In the genomic region with DNA sequence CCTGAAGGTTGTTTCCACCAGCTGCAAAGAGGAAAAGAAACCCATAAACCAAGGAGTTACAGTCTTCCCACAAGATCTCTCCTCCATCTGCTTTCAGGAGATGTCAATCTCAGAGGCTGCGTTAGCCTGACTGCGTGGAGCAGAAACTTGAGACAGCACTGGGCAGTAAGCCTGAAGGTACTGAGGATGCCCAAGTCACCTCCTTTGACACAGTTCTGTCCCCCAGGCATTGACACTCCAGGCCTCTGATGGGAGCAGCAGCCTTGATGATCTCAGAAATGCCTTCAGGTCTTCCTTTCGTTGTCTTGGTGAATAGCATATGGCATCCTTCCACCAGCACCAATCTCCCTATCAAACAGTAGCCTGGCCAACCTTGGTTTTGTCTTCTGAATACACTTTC, we compare ENCODE assay signal across 26 cellular contexts.
DNase-seq lines count a peak whose midpoint lies in the region; ATAC-seq and TF ChIP-seq lines count a peak whose summit lies in the region.
"Had no signal": no experiment of that assay in that cellular context is flagged by ENCODE, and none has a peak within 500 bp of the region (broad histone marks: within the 10 kb centered on the region; RNA-seq: fewer than 3 reads in every experiment).

No MANE protein-coding gene starts in this region.

- no peak for DNase-seq in activated CD4-positive, alpha-beta memory T cell treated with anti-CD3 and anti-CD28 coated beads for 36 hours
- no peak for DNase-seq in activated CD4-positive, alpha-beta memory T cell treated with anti-CD3 and anti-CD28 coated beads, Interleukin-2, amount 10 ng/mL, durations not matched to agents 7 days and 5 days
- no peak for DNase-seq in CD8-positive, alpha-beta T cell
- no peak for DNase-seq in natural killer cell
- DNase-seq in stimulated activated naive CD8-positive, alpha-beta T cell treated with anti-CD3 and anti-CD28 coated beads, Interleukin-15, Interleukin-2, amounts not matched to agents 100 U/mL and 50 U/mL, for 24 hours, result no peak
- DNase-seq in effector CD8-positive, alpha-beta T cell (lab: John Stamatoyannopoulos, UW), result no peak
- no peak for DNase-seq in DMS79 (lab: John Stamatoyannopoulos, UW)
- DNase-seq: 8988T; activated CD4-positive, alpha-beta T cell treated with anti-CD3 and anti-CD28 coated beads for 4 hours; adrenal gland; body of pancreas; C1 segment of cervical spinal cord; dorsolateral prefrontal cortex; EL; NCI-H1694; NCI-H446; NCI-H748 treated with DMSO at 0.1 percent for 48 hours; SHP77 treated with DMSO at 0.1 percent for 48 hours; stimulated activated CD4-positive, alpha-beta T cell treated with anti-CD3 and anti-CD28 coated beads, Interleukin-4, amount 100 ng/mL, for 1 hour; upper lobe of left lung had no signal

- no peaks in the 10 kb centered on the region for H3K4me1 ChIP-seq in CD8-positive, alpha-beta T cell (ENCODE audit: insufficient read depth, low read length)
- H3K4me1 ChIP-seq: adrenal gland, body of pancreas, prostate gland had no signal

- POLR2A ChIA-PET in activated CD4-positive, alpha-beta memory T cell treated with anti-CD3 and anti-CD28 coated beads for 36 hours (lab: Charles Lee), result no interaction called here
- POLR2A ChIA-PET in activated CD4-positive, alpha-beta memory T cell treated with anti-CD3 and anti-CD28 coated beads, Interleukin-2, amount 10 ng/mL, durations not matched to agents 7 days and 5 days (lab: Charles Lee), result no interaction called here
- POLR2A ChIA-PET in CD8-positive, alpha-beta T cell (lab: Charles Lee), result interaction anchor here (1.7 kb wide), 1 partner anchor 10 kb away, joined by 6 read pairs; no protein-coding TSS in a partner anchor

- H3K27me3 Mint-ChIP-seq in activated CD4-positive, alpha-beta memory T cell treated with anti-CD3 and anti-CD28 coated beads for 36 hours, result no peaks in the 10 kb centered on the region
- no peaks in the 10 kb centered on the region for H3K27me3 Mint-ChIP-seq in activated CD4-positive, alpha-beta memory T cell treated with anti-CD3 and anti-CD28 coated beads, Interleukin-2, amount 10 ng/mL, durations not matched to agents 7 days and 5 days
- H3K27me3 Mint-ChIP-seq in CD8-positive, alpha-beta T cell (ENCODE audit: low read depth), result no peaks in the 10 kb centered on the region
- H3K27me3 Mint-ChIP-seq in activated T-helper 17 cell treated with anti-CD3 and anti-CD28 coated beads, Interleukin-2, amount 50 U/mL, for 72 hours, result no peaks in the 10 kb centered on the region
- H3K27me3 Mint-ChIP-seq in natural killer cell (ENCODE audit: low read depth in 2 of 2), result no peaks in the 10 kb centered on the region

- H3K9me3 ChIP-seq in CD8-positive, alpha-beta T cell (ENCODE audit: low read length), result no peaks in the 10 kb centered on the region
- H3K9me3 ChIP-seq: adrenal gland, body of pancreas, prostate gland, upper lobe of left lung had no signal

- no peak overlapping the region for H3K4me3 ChIP-seq in CD8-positive, alpha-beta T cell (ENCODE audit: low read depth, low read length)
- H3K4me3 ChIP-seq: adrenal gland, body of pancreas, dorsolateral prefrontal cortex, GM23338, prostate gland, upper lobe of left lung had no signal

- intact Hi-C loops in activated CD4-positive, alpha-beta memory T cell treated with anti-CD3 and anti-CD28 coated beads for 36 hours (cut with micrococcal nuclease), result no loop called here
- intact Hi-C loops in CD8-positive, alpha-beta T cell (cut with DNase I, micrococcal nuclease), result no loop called here
- intact Hi-C loops in natural killer cell (cut with micrococcal nuclease), result no loop called here

- peaks cover 24% of the 10 kb centered on the region for H3K36me3 Mint-ChIP-seq in activated CD4-positive, alpha-beta memory T cell treated with anti-CD3 and anti-CD28 coated beads for 36 hours
- H3K36me3 Mint-ChIP-seq in activated CD4-positive, alpha-beta memory T cell treated with anti-CD3 and anti-CD28 coated beads, Interleukin-2, amount 10 ng/mL, durations not matched to agents 7 days and 5 days (ENCODE audit: low read depth), result peaks cover 54% of the 10 kb centered on the region
- H3K36me3 Mint-ChIP-seq in CD8-positive, alpha-beta T cell, result peaks cover 82% of the 10 kb centered on the region
- H3K36me3 Mint-ChIP-seq in activated T-helper 17 cell treated with anti-CD3 and anti-CD28 coated beads, Interleukin-2, amount 50 U/mL, for 72 hours (ENCODE audit: low read depth), result peaks cover 100% of the 10 kb centered on the region
- no peaks in the 10 kb centered on the region for H3K36me3 Mint-ChIP-seq in natural killer cell

- CTCF ChIA-PET in activated CD4-positive, alpha-beta memory T cell treated with anti-CD3 and anti-CD28 coated beads for 36 hours (lab: Charles Lee), result no interaction called here
- CTCF ChIA-PET in activated CD4-positive, alpha-beta memory T cell treated with anti-CD3 and anti-CD28 coated beads, Interleukin-2, amount 10 ng/mL, durations not matched to agents 7 days and 5 days (lab: Charles Lee), result interaction anchor here (0.8 kb wide), 1 partner anchor 64 kb away, joined by 3 read pairs; no protein-coding TSS in a partner anchor
- CTCF ChIA-PET in CD8-positive, alpha-beta T cell (lab: Charles Lee), result interaction anchor here (1.1 to 1.4 kb wide), 2 partner anchors 10 to 64 kb away, joined by 4 read pairs; no protein-coding TSS in a partner anchor

- peaks cover 26% of the 10 kb centered on the region for H3K36me3 ChIP-seq in CD8-positive, alpha-beta T cell (ENCODE audit: insufficient read depth, low read length)
- H3K36me3 ChIP-seq: adrenal gland, prostate gland had no signal

- no peaks in the 10 kb centered on the region for H3K9me3 Mint-ChIP-seq in activated CD4-positive, alpha-beta memory T cell treated with anti-CD3 and anti-CD28 coated beads for 36 hours
- H3K9me3 Mint-ChIP-seq in activated CD4-positive, alpha-beta memory T cell treated with anti-CD3 and anti-CD28 coated beads, Interleukin-2, amount 10 ng/mL, durations not matched to agents 7 days and 5 days, result no peaks in the 10 kb centered on the region
- no peaks in the 10 kb centered on the region for H3K9me3 Mint-ChIP-seq in CD8-positive, alpha-beta T cell
- H3K9me3 Mint-ChIP-seq in activated T-helper 17 cell treated with anti-CD3 and anti-CD28 coated beads, Interleukin-2, amount 50 U/mL, for 72 hours, result no peaks in the 10 kb centered on the region
- H3K9me3 Mint-ChIP-seq in natural killer cell, result no peaks in the 10 kb centered on the region
- H3K9me3 Mint-ChIP-seq: GM23338; T-helper 2 cell treated with Interferon-gamma antibody and Interleukin-4, amounts not matched to agents 5 μg/mL and 100 μg/mL, for 36 hours had no signal

- peak overlapping the region; percentile 14 for H3K27ac Mint-ChIP-seq in activated CD4-positive, alpha-beta memory T cell treated with anti-CD3 and anti-CD28 coated beads for 36 hours
- H3K27ac Mint-ChIP-seq in activated CD4-positive, alpha-beta memory T cell treated with anti-CD3 and anti-CD28 coated beads, Interleukin-2, amount 10 ng/mL, durations not matched to agents 7 days and 5 days, result no peak overlapping the region
- H3K27ac Mint-ChIP-seq in CD8-positive, alpha-beta T cell, result peak overlapping the region; percentile 20
- H3K27ac Mint-ChIP-seq in activated T-helper 17 cell treated with anti-CD3 and anti-CD28 coated beads, Interleukin-2, amount 50 U/mL, for 72 hours, result peak overlapping the region; percentile 73
- peak overlapping the region; percentile 3 for H3K27ac Mint-ChIP-seq in natural killer cell
- H3K27ac Mint-ChIP-seq: GM23338 had no signal

- TF ChIP-seq CTCF in CD8-positive, alpha-beta T cell (IDR thresholded peaks at IDR 0.05), result no peak
- TF ChIP-seq CTCF in natural killer cell (IDR thresholded peaks at IDR 0.05), result no peak

- H3K4me1 Mint-ChIP-seq in activated CD4-positive, alpha-beta memory T cell treated with anti-CD3 and anti-CD28 coated beads for 36 hours (ENCODE audit: low read depth), result peaks cover 24% of the 10 kb centered on the region
- peaks cover 14% of the 10 kb centered on the region for H3K4me1 Mint-ChIP-seq in activated CD4-positive, alpha-beta memory T cell treated with anti-CD3 and anti-CD28 coated beads, Interleukin-2, amount 10 ng/mL, durations not matched to agents 7 days and 5 days
- peaks cover 36% of the 10 kb centered on the region for H3K4me1 Mint-ChIP-seq in CD8-positive, alpha-beta T cell (ENCODE audit: low read depth)
- H3K4me1 Mint-ChIP-seq in activated T-helper 17 cell treated with anti-CD3 and anti-CD28 coated beads, Interleukin-2, amount 50 U/mL, for 72 hours, result peaks cover 34% of the 10 kb centered on the region
- H3K4me1 Mint-ChIP-seq in natural killer cell, result peaks cover 27 to 35% of the 10 kb centered on the region in 2 donors

- H3K4me3 Mint-ChIP-seq in activated CD4-positive, alpha-beta memory T cell treated with anti-CD3 and anti-CD28 coated beads for 36 hours, result no peak overlapping the region
- H3K4me3 Mint-ChIP-seq in activated CD4-positive, alpha-beta memory T cell treated with anti-CD3 and anti-CD28 coated beads, Interleukin-2, amount 10 ng/mL, durations not matched to agents 7 days and 5 days, result no peak overlapping the region
- no peak overlapping the region for H3K4me3 Mint-ChIP-seq in CD8-positive, alpha-beta T cell
- H3K4me3 Mint-ChIP-seq in activated T-helper 17 cell treated with anti-CD3 and anti-CD28 coated beads, Interleukin-2, amount 50 U/mL, for 72 hours, result no peak overlapping the region
- no peak overlapping the region for H3K4me3 Mint-ChIP-seq in natural killer cell
- H3K4me3 Mint-ChIP-seq: GM23338; T-helper 2 cell treated with Interferon-gamma antibody and Interleukin-4, amounts not matched to agents 5 μg/mL and 100 μg/mL, for 36 hours had no signal

- no peak overlapping the region for H3K27ac ChIP-seq in CD8-positive, alpha-beta T cell (ENCODE audit: low read depth, low read length)
- H3K27ac ChIP-seq: adrenal gland, body of pancreas, prostate gland, upper lobe of left lung had no signal

- no peak for ATAC-seq in CD8-positive, alpha-beta T cell
- no peak for ATAC-seq in activated T-helper 17 cell treated with anti-CD3 and anti-CD28 coated beads, Interleukin-2, amount 50 U/mL, for 72 hours (replicated peaks)
- no peak for ATAC-seq in natural killer cell
- ATAC-seq in stimulated activated naive CD8-positive, alpha-beta T cell treated with anti-CD3 and anti-CD28 coated beads, Interleukin-15, Interleukin-2, amounts not matched to agents 100 U/mL and 50 U/mL, for 24 hours, result no peak
- ATAC-seq: body of pancreas, GM23338, Panc1, sciatic nerve had no signal

- H3K27me3 ChIP-seq in CD8-positive, alpha-beta T cell (ENCODE audit: insufficient read depth, low read length), result no peaks in the 10 kb centered on the region
- H3K27me3 ChIP-seq: adrenal gland, body of pancreas, dorsolateral prefrontal cortex, upper lobe of left lung had no signal
